8 cellular contexts compared by ENCODE assay signal in the genomic region with DNA sequence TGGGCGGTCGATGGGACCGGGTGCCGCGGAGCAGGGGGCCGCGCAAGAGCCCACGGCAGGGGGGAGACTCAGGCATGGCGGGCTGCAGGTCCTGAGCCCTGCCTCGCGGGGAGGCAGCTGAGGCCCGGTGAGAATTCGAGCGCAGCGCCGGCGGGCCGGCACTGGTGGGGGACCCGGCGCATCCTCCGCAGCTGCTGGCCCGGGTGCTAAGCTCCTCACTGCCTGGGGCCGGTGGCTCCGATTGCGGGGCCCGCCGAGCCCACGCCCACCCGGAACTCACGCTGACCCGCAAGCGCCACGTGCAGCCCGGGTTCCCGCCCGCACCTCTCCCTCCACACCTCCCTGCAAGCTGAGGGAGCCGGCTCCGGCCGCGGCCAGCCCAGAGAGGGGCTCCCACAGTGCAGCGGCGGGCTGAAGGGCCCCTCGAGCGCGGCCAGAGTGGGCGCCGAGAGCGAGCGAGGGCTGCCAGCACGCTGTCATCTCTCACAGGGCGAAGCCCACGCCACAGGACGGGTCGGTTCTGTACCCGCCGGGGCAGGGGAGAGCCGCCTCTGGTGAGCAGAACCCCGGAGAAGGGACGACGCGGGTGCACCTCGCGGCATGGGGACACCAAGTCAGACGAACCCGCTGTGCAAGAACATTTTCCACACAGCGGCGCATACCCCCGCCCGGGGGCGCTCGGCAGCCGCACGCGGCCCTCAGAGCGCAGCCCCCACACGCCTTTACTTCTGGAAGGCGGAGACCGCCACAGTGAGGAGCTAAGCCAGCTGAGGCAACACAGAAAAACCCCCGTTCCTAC. TPM values are rescaled to one million over a fixed set of nuclear protein-coding genes. Genes with fewer than 3 reads are reported as not detected.
DNase-seq lines count a peak whose midpoint lies in the region; ATAC-seq and TF ChIP-seq lines count a peak whose summit lies in the region.

No MANE protein-coding gene starts in this region.

- peaks cover 32% of the 10 kb centered on the region for H3K4me1 Mint-ChIP-seq in activated T-cell treated with anti-CD3 and anti-CD28 coated beads, Interleukin-2, amount 50 U/mL, for 24 hours (ENCODE audit: low read depth)
- H3K4me1 Mint-ChIP-seq in activated naive CD8-positive, alpha-beta T cell treated with anti-CD3 and anti-CD28 coated beads for 36 hours, result peaks cover 33% of the 10 kb centered on the region

- 92% methylated on average over 72 of the region's 79 CpGs; no CpG with 5 or more reads in 1 of the 2 donors for WGBS in transverse colon (ENCODE audit: low coverage in 1 of 2), 2 donors

- H3K9me3 Mint-ChIP-seq in activated T-cell treated with anti-CD3 and anti-CD28 coated beads, Interleukin-2, amount 50 U/mL, for 24 hours, result no peaks in the 10 kb centered on the region
- H3K9me3 Mint-ChIP-seq in activated naive CD8-positive, alpha-beta T cell treated with anti-CD3 and anti-CD28 coated beads for 36 hours, result no peaks in the 10 kb centered on the region

- TF ChIP-seq POLR2A in transverse colon (IDR thresholded peaks at IDR 0.05), result no peak

- intact Hi-C loops in left lung (cut with DNase I), result no loop called here
- intact Hi-C loops in transverse colon (cut with DNase I; ENCODE audit: low total_unique reads), result no loop called here

- in situ Hi-C loops in transverse colon (cut with MboI; ENCODE audit: low pct_ligation_motif_present in 1 of 4, low pct_unique_long_range_greater_than_20kb in 1 of 4, low sequenced_read_pairs in 3 of 4), result no loop called here

- ATAC-seq in left lung (no peak), GM21447 (IDR thresholded peaks at IDR 0.05; ENCODE audit: unreplicated experiment) (no peak)

- no peak for TF ChIP-seq EP300 in transverse colon (IDR thresholded peaks at IDR 0.05; ENCODE audit: low read depth)

- peak overlapping the region; percentile 54 to 90 for H3K27ac ChIP-seq in left lung
- H3K27ac ChIP-seq in transverse colon, result peak overlapping the region; percentile 85 to 93 (median 90)

- H3K4me1 ChIP-seq in left lung, result peaks cover 10 to 27% of the 10 kb centered on the region in 2 donors
- peaks cover 30 to 55% (median 41%) of the 10 kb centered on the region in 4 donors for H3K4me1 ChIP-seq in transverse colon

- peak overlapping the region; percentile 95 for H3K27ac Mint-ChIP-seq in activated T-cell treated with anti-CD3 and anti-CD28 coated beads, Interleukin-2, amount 50 U/mL, for 24 hours
- H3K27ac Mint-ChIP-seq in activated naive CD8-positive, alpha-beta T cell treated with anti-CD3 and anti-CD28 coated beads for 36 hours, result peak overlapping the region; percentile 89

- TF ChIP-seq CTCF in left lung (IDR thresholded peaks at IDR 0.05) (no peak), transverse colon (IDR thresholded peaks at IDR 0.05) (no peak)

- H3K27me3 ChIP-seq in left lung, result no peaks in the 10 kb centered on the region
- no peaks in the 10 kb centered on the region for H3K27me3 ChIP-seq in transverse colon

- peaks cover 33% of the 10 kb centered on the region for H3K36me3 Mint-ChIP-seq in activated T-cell treated with anti-CD3 and anti-CD28 coated beads, Interleukin-2, amount 50 U/mL, for 24 hours (ENCODE audit: low read depth)
- peaks cover 19% of the 10 kb centered on the region for H3K36me3 Mint-ChIP-seq in activated naive CD8-positive, alpha-beta T cell treated with anti-CD3 and anti-CD28 coated beads for 36 hours

- H3K36me3 ChIP-seq in left lung (peaks cover 0 to 15% of the 10 kb centered on the region in 2 donors), transverse colon (peaks cover 0 to 8% (median 0%) of the 10 kb centered on the region in 4 donors)

- H3K9me3 ChIP-seq in left lung (no peaks in the 10 kb centered on the region), transverse colon (no peaks in the 10 kb centered on the region)

- H3K4me3 Mint-ChIP-seq in activated T-cell treated with anti-CD3 and anti-CD28 coated beads, Interleukin-2, amount 50 U/mL, for 24 hours, result peak overlapping the region; percentile 97
- H3K4me3 Mint-ChIP-seq in activated naive CD8-positive, alpha-beta T cell treated with anti-CD3 and anti-CD28 coated beads for 36 hours, result peak overlapping the region; percentile 98

- peak overlapping the region; percentile 93 to 94 for H3K4me3 ChIP-seq in left lung
- H3K4me3 ChIP-seq in transverse colon, result peak overlapping the region; percentile 39 to 96 (median 91)

- no peak for DNase-seq in activated T-cell treated with anti-CD3 and anti-CD28 coated beads, Interleukin-2, amount 50 U/mL, for 24 hours
- no peak for DNase-seq in activated T-cell treated with anti-CD3 and anti-CD28 coated beads, Interleukin-2, amount 50 U/mL, for 1 hour
- no peak for DNase-seq in activated naive CD8-positive, alpha-beta T cell treated with anti-CD3 and anti-CD28 coated beads for 36 hours
- DNase-seq in left lung (peak in 1 of 2 donors; percentile 89), transverse colon (no peak), NCI-H524 treated with DMSO at 0.1 percent for 48 hours (lab: John Stamatoyannopoulos, UW) (no peak)
- no peak for DNase-seq in effector CD8-positive, alpha-beta T cell (lab: John Stamatoyannopoulos, UW)

- no peaks in the 10 kb centered on the region for H3K27me3 Mint-ChIP-seq in activated T-cell treated with anti-CD3 and anti-CD28 coated beads, Interleukin-2, amount 50 U/mL, for 24 hours
- H3K27me3 Mint-ChIP-seq in activated naive CD8-positive, alpha-beta T cell treated with anti-CD3 and anti-CD28 coated beads for 36 hours, result no peaks in the 10 kb centered on the region

RNA-seq across cellular contexts. Expression of a gene that starts 1.2 kb away (rescaled TPM):
- total RNA-seq in activated naive CD8-positive, alpha-beta T cell treated with anti-CD3 and anti-CD28 coated beads for 36 hours, result 100 to 1,000 TPM; 137 to 147 TPM
- total RNA-seq in left lung (10 to 100 TPM; 59.2 to 69.5 TPM), transverse colon (100 to 1,000 TPM; 189 to 397 (median 203) TPM)

RNA-seq across cellular contexts. Expression of a gene that starts 27.7 kb away (rescaled TPM):
- total RNA-seq in activated naive CD8-positive, alpha-beta T cell treated with anti-CD3 and anti-CD28 coated beads for 36 hours, result 1 to 10 TPM in 1 of 2 experiments, under 1 TPM in 1; 0.87 to 1.7 TPM
- 1 to 10 TPM; 5.2 to 5.3 TPM for total RNA-seq in left lung
- total RNA-seq in transverse colon, result 10 to 100 TPM in 1 of 4 donors, 1 to 10 TPM in 2, not detected in 1; 4.4 to 11.3 (median 7.1) TPM

RNA-seq across cellular contexts. Expression of a gene that starts 43.8 kb away (rescaled TPM):
- total RNA-seq in activated naive CD8-positive, alpha-beta T cell treated with anti-CD3 and anti-CD28 coated beads for 36 hours, result 100 to 1,000 TPM; 112 TPM
- total RNA-seq in left lung (100 to 1,000 TPM; 173 to 176 TPM), transverse colon (100 to 1,000 TPM in 3 of 4 donors, 10 to 100 TPM in 1; 85.4 to 310 (median 136) TPM)

RNA-seq across cellular contexts. Expression of a gene that starts 49.2 kb away (rescaled TPM):
- 1 to 10 TPM; 1.1 to 1.4 TPM for total RNA-seq in activated naive CD8-positive, alpha-beta T cell treated with anti-CD3 and anti-CD28 coated beads for 36 hours
- total RNA-seq in left lung (10 to 100 TPM in 1 of 2 donors, 1 to 10 TPM in 1; 9.9 to 12.1 TPM), transverse colon (10 to 100 TPM in 2 of 4 donors, 1 to 10 TPM in 2; 5.9 to 24.3 (median 11.7) TPM)
